In the genomic region with DNA sequence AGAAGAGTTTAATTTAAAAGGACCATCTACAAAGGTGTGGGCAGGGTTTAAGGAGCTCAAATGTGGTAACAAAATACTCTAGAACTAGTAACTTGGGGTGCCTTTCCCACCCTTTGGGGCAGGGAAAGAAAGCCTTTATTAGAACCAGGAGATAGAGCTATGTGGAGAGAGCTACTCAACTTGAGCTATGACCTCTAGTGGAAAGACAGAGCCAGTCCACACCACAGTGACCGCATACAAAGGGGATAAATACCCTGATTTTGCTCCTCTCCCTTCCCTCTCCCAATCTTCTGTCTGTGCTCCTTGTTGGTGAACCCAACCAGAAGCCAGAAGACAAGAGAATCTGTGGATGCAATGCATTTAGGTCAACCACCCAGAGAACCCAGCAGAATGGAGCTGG, we compare ENCODE assay signal across 13 cellular contexts. TPM values are rescaled to one million over a fixed set of nuclear protein-coding genes. Genes with fewer than 3 reads are reported as not detected.
DNase-seq lines count a peak whose midpoint lies in the region; ATAC-seq, FAIRE-seq and TF ChIP-seq lines count a peak whose summit lies in the region.
"Had no signal": no experiment of that assay in that cellular context is flagged by ENCODE, and none has a peak within 500 bp of the region (broad histone marks: within the 10 kb centered on the region; RNA-seq: fewer than 3 reads in every experiment).

No MANE protein-coding gene starts in this region.

- no peak for TF ChIP-seq EP300 in GM12878 (IDR thresholded peaks at IDR 0.05; ENCODE audit: borderline replicate concordance in 1 of 2, control insufficient read depth in 1 of 2, low read depth in 2 of 2, low read length in 2 of 2)

- H3K27me3 ChIP-seq in GM12878 (replicated peaks in 1 of 2; ENCODE audit: control insufficient read depth in 2 of 2, insufficient read depth in 2 of 2, low read length in 1 of 2) (peaks cover 0 to 3% of the 10 kb centered on the region in 2 experiments; a peak in 2 of 4 replicates), left lung (no peaks in the 10 kb centered on the region)
- H3K27me3 ChIP-seq: SJCRH30 had no signal

- H3K27ac ChIP-seq in GM12878 (ENCODE audit: control insufficient read depth, insufficient read depth) = no peak overlapping the region
- H3K27ac ChIP-seq in left lung = no peak overlapping the region
- H3K27ac ChIP-seq: epithelial cell of prostate, SJCRH30 had no signal

- POLR2A ChIA-PET in GM12878 (lab: Charles Lee) = no interaction called here

- TF ChIP-seq CTCF in HFF-Myc (IDR thresholded peaks at IDR 0.05; ENCODE audit: low read depth, low read length, missing control alignments) (peak; percentile 25), GM12878 (IDR thresholded peaks at IDR 0.05 in 2 of 3, conservative IDR thresholded peaks at IDR 0.05 in 1 of 3; ENCODE audit: control insufficient read depth in 2 of 3, extremely low read depth in 1 of 3, insufficient read depth in 1 of 3, low read depth in 3 of 3, low read length in 3 of 3) (peak in 2 of 3 experiments; percentile 11 to 15; a peak in 2 of 6 replicates), left lung (IDR thresholded peaks at IDR 0.05) (peak in 1 of 2 donors; percentile 16)

- in situ Hi-C loops in GM12878 (cut with MboI) = no loop called here

- H3K4me1 ChIP-seq in GM12878 (ENCODE audit: control insufficient read depth, insufficient read depth, low read length) (no peaks in the 10 kb centered on the region), left lung (no peaks in the 10 kb centered on the region)
- H3K4me1 ChIP-seq: HAP-1, SJCRH30 had no signal

- H3K4me2 ChIP-seq in GM12878 (ENCODE audit: control insufficient read depth, insufficient read depth) = no peak overlapping the region

- FAIRE-seq in GM12878 (lab: Jason Lieb, UNC) = no peak
- FAIRE-seq: G401.6 had no signal

- H2AFZ ChIP-seq in GM12878 (ENCODE audit: control insufficient read depth, low read depth, low read length) = no peak overlapping the region

- TF ChIP-seq RAD21 in GM12878 (IDR thresholded peaks at IDR 0.05; ENCODE audit: insufficient read depth, low read depth, low read length) = 0 out of 2 replicates have a peak, but pooled peaks have one; percentile 31

- no peak for TF ChIP-seq POLR2A in GM12878 (IDR thresholded peaks at IDR 0.05; ENCODE audit: low read depth, low read length)

- no peak overlapping the region for H3K9ac ChIP-seq in GM12878 (ENCODE audit: control insufficient read depth, insufficient read depth, low read length)

- intact Hi-C loops in GM12878 (cut with micrococcal nuclease; ENCODE audit: unreplicated experiment) (no loop called here), left lung (cut with DNase I) (no loop called here)

- H4K20me1 ChIP-seq in GM12878 (ENCODE audit: control insufficient read depth, insufficient read depth) = no peaks in the 10 kb centered on the region

- CTCF ChIA-PET in GM12878 (lab: Yijun Ruan, JAX) = interaction anchor here (0.7 to 2.3 kb wide), 4 partner anchors 9 to 155 kb away, joined by 3 to 11 read pairs (median 4); no protein-coding TSS in a partner anchor

- ATAC-seq in GM12878 = peak; percentile 56; the same call in 2 of the 3 replicates
- peak; percentile 61 for ATAC-seq in left lung

- no peak overlapping the region for H3K4me3 ChIP-seq in HFF-Myc (replicated peaks; ENCODE audit: low read depth, low read length)
- H3K4me3 ChIP-seq in GM12878 = no peak overlapping the region
- H3K4me3 ChIP-seq in left lung = no peak overlapping the region
- H3K4me3 ChIP-seq: HAP-1, SJCRH30 had no signal

- H3K9me3 ChIP-seq in GM12878 (replicated peaks; ENCODE audit: control insufficient read depth, insufficient read depth, low read length) (no peaks in the 10 kb centered on the region), left lung (no peaks in the 10 kb centered on the region)
- H3K9me3 ChIP-seq: HAP-1 had no signal

- RAD21 ChIA-PET in GM12878 (lab: Charles Lee; ENCODE audit: unreplicated experiment) = no interaction called here

- no TSS peak for BruUV-seq in GM12878 (replicated peaks; lab: Mats Ljungman, UMichigan)

- SMC1A ChIA-PET in GM12878 (lab: Charles Lee; ENCODE audit: uncharacterized antibody, unreplicated experiment) = interaction anchor here (0.9 to 1.2 kb wide), 5 partner anchors 15 to 314 kb away, joined by 3 read pairs; no protein-coding TSS in a partner anchor

- WGBS in GM12878 (ENCODE audit: insufficient coverage, insufficient replicate concordance, low lambda C conversion rate, missing lambda C conversion rate) = 92% methylated on average over 1 of the region's 1 CpG

- no peaks in the 10 kb centered on the region for H3K36me3 ChIP-seq in GM12878 (ENCODE audit: control insufficient read depth in 2 of 2, insufficient read depth in 2 of 2, low read length in 1 of 2)
- H3K36me3 ChIP-seq in left lung = no peaks in the 10 kb centered on the region
- H3K36me3 ChIP-seq: HAP-1, SJCRH30 had no signal

- no peaks in the 10 kb centered on the region for H3K79me2 ChIP-seq in GM12878 (ENCODE audit: control insufficient read depth, insufficient read depth, low read length)

- DNase-seq in Ammon's horn (ENCODE audit: low spot score) (peak; percentile 25), HFF-Myc (ENCODE audit: extremely low read depth, low read depth) (no peak), GM12878 (ENCODE audit: low read depth, low spot score) (no peak), left lung (no peak), NCI-H1417 (lab: John Stamatoyannopoulos, UW) (no peak), NCI-H187 treated with DMSO at 0.1 percent for 48 hours (lab: John Stamatoyannopoulos, UW) (no peak), NCI-H2081 (lab: John Stamatoyannopoulos, UW) (no peak)
- DNase-seq in stimulated activated CD4-positive, alpha-beta T cell treated with anti-CD3 and anti-CD28 coated beads, Interleukin-4, amount 100 ng/mL, for 4 hours = no peak
- DNase-seq: stimulated activated naive CD4-positive, alpha-beta T cell had no signal

TF ChIP-seq in GM12878, 131 proteins besides CTCF, POLR2A, EP300 and RAD21:
- no peak for TF ChIP-seq NFXL1 (IDR thresholded peaks at IDR 0.05; ENCODE audit: borderline replicate concordance)
- TF ChIP-seq MTA2 (IDR thresholded peaks at IDR 0.05; ENCODE audit: low read depth) = no peak
- no peak for TF ChIP-seq ZNF207 (IDR thresholded peaks at IDR 0.05; ENCODE audit: borderline replicate concordance)
- TF ChIP-seq SMC3 (IDR thresholded peaks at IDR 0.05; ENCODE audit: borderline replicate concordance, low read length) = no peak
- no peak for TF ChIP-seq IKZF2 (IDR thresholded peaks at IDR 0.05)
- no peak for TF ChIP-seq KLF5 (IDR thresholded peaks at IDR 0.05; ENCODE audit: partially characterized antibody)
- no peak for TF ChIP-seq TCF7 (IDR thresholded peaks at IDR 0.05; ENCODE audit: borderline replicate concordance)
- TF ChIP-seq RCOR1 (conservative IDR thresholded peaks at IDR 0.05; ENCODE audit: low read depth, low read length) = no peak
- no peak for TF ChIP-seq CREB1 (IDR thresholded peaks at IDR 0.05; ENCODE audit: low read depth)
- no peak for TF ChIP-seq NFYA (IDR thresholded peaks at IDR 0.05; ENCODE audit: borderline replicate concordance, low read depth, low read length)
- no peak for TF ChIP-seq CHD1 (IDR thresholded peaks at IDR 0.05; ENCODE audit: low read depth, low read length)
- TF ChIP-seq, protein P1, sequence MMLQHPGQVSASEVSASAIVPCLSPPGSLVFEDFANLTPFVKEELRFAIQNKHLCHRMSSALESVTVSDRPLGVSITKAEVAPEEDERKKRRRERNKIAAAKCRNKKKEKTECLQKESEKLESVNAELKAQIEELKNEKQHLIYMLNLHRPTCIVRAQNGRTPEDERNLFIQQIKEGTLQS (IDR thresholded peaks at IDR 0.05; ENCODE audit: borderline replicate concordance, extremely low read depth, low read depth, low read length) = no peak
- TF ChIP-seq TARDBP (IDR thresholded peaks at IDR 0.05; ENCODE audit: borderline replicate concordance) = no peak
- TF ChIP-seq CREM (IDR thresholded peaks at IDR 0.05; ENCODE audit: low read depth) = no peak
- TF ChIP-seq MEF2A (IDR thresholded peaks at IDR 0.05; ENCODE audit: insufficient read depth, low read depth, low read length) = no peak
TF ChIP-seq in GM12878: peak in this region for 0.

RNA-seq across cellular contexts. Expression of gene JAK1, which starts 54.4 kb away (rescaled TPM):
- total RNA-seq in GM12878 (2013; cell fraction: nucleolus; rRNA removed) = 45.7 and 49.2 TPM in 2 replicates
- total RNA-seq in GM12878 (2014; rRNA removed) (31.5 and 33.7 TPM in 2 replicates), GM12878 (2014; rRNA removed; fragmentation: Illumina TruSeq; extraction: Trizol) (42.7 and 43.3 TPM in 2 replicates), GM12878 (2021) (42.7 and 42.8 TPM in 2 replicates), left lung (100 to 1,000 TPM; 145 to 162 TPM)
- polyA plus RNA-seq in GM12878 (2011; ENCODE audit: low read depth) = 36.2 TPM
- polyA plus RNA-seq in GM12878 (2011; rRNA removed) (43.1 and 45.5 TPM in 2 replicates), GM12878 (2014; fragmentation: Illumina TruSeq; extraction: Trizol) (43.7 and 56.9 TPM in 2 replicates), GM12878 (2014; fragmentation: Nextera tagmentation; extraction: Ambion mirVana) (10 to 100 TPM in 1 of 2 experiments, 1 to 10 TPM in 1; 9.6 to 11.5 TPM), GM12878 (2014; rRNA removed) (23.3 and 25.3 TPM in 2 replicates), GM12878 (2016; fragmentation: Nextera tagmentation; extraction: Ambion mirVana) (10 to 100 TPM; 32.6 to 38.9 TPM)
- 40.2 and 42.8 TPM in 2 replicates for polyA plus RNA-seq in GM12878 (2011; cell fraction: cytosol; rRNA removed)
- polyA plus RNA-seq in GM12878 (2011; cell fraction: nucleus; rRNA removed) = 80.6 and 83.7 TPM in 2 replicates
- 45.2 and 50.6 TPM in 2 replicates for polyA plus RNA-seq in GM12878 (2012)
- polyA minus RNA-seq in GM12878 (2011; rRNA and poly(A)+ RNA removed) = 70.1 and 86.2 TPM in 2 replicates
- polyA minus RNA-seq in GM12878 (2011; cell fraction: cytosol; rRNA and poly(A)+ RNA removed) = 30.5 and 37.0 TPM in 2 replicates
- 51.3 and 76.5 TPM in 2 replicates for polyA minus RNA-seq in GM12878 (2011; cell fraction: nucleus; rRNA and poly(A)+ RNA removed)
